In genomic region chr2:40436093-40436475, GRCh38 we compare ENCODE assay signal across 27 cellular contexts. TPM values are rescaled to one million over a fixed set of nuclear protein-coding genes. Genes with fewer than 3 reads are reported as not detected.
DNase-seq lines count a peak whose midpoint lies in the region; ATAC-seq, FAIRE-seq and TF ChIP-seq lines count a peak whose summit lies in the region.
"Had no signal": no experiment of that assay in that cellular context is flagged by ENCODE, and none has a peak within 500 bp of the region (broad histone marks: within the 10 kb centered on the region; RNA-seq: fewer than 3 reads in every experiment).

No MANE protein-coding gene starts in this region.

- no peak overlapping the region for H2AFZ ChIP-seq in mammary epithelial cell (ENCODE audit: low read depth, low read length)
- H2AFZ ChIP-seq: parathyroid adenoma had no signal

- H3K4me3 ChIP-seq in mammary epithelial cell (replicated peaks in 1 of 3; ENCODE audit: insufficient read depth in 1 of 3, low read depth in 2 of 3, low read length in 3 of 3): no peak overlapping the region
- H3K4me3 ChIP-seq in breast epithelium: no peak overlapping the region
- H3K4me3 ChIP-seq in lower lobe of right lung: no peak overlapping the region
- no peak overlapping the region for H3K4me3 ChIP-seq in transverse colon
- H3K4me3 ChIP-seq: gastroesophageal sphincter, right atrium auricular region, SJCRH30, tibial nerve had no signal

- H3K4me1 ChIP-seq in mammary epithelial cell (ENCODE audit: insufficient read depth, low read length) (peaks cover 58% of the 10 kb centered on the region), breast epithelium (no peaks in the 10 kb centered on the region), lower lobe of right lung (peaks cover 25% of the 10 kb centered on the region), transverse colon (peaks cover 0 to 21% (median 0%) of the 10 kb centered on the region in 4 donors)
- H3K4me1 ChIP-seq: parathyroid adenoma had no signal

- TF ChIP-seq POLR2A in breast epithelium (IDR thresholded peaks at IDR 0.05): no peak
- no peak for TF ChIP-seq POLR2A in transverse colon (IDR thresholded peaks at IDR 0.05)

- H3K27ac ChIP-seq in mammary epithelial cell (ENCODE audit: insufficient read depth, low read depth, low read length) (peak overlapping the region; percentile 66), breast epithelium (no peak overlapping the region), lower lobe of right lung (peak overlapping the region; percentile 12), transverse colon (peak overlapping the region in 3 of 4 donors; percentile 45 to 68 (median 61))
- H3K27ac ChIP-seq: parathyroid adenoma, tibial nerve had no signal

- peaks cover 58% of the 10 kb centered on the region for H3K79me2 ChIP-seq in mammary epithelial cell (ENCODE audit: insufficient read depth, low read length)
- H3K79me2 ChIP-seq: parathyroid adenoma had no signal

- TF ChIP-seq EP300 in transverse colon (IDR thresholded peaks at IDR 0.05; ENCODE audit: low read depth): no peak

- in situ Hi-C loops in mammary epithelial cell (cut with MboI; ENCODE audit: low sequenced_read_pairs in 2 of 2): loop anchor here in 1 of 2 donors (25.0 kb wide), 1 partner anchor 149 kb away; no protein-coding TSS in a partner anchor
- in situ Hi-C loops in transverse colon (cut with MboI; ENCODE audit: low pct_ligation_motif_present in 1 of 4, low pct_unique_long_range_greater_than_20kb in 1 of 4, low sequenced_read_pairs in 3 of 4): no loop called here

- H4K20me1 ChIP-seq in mammary epithelial cell (ENCODE audit: insufficient read depth, low read length): no peaks in the 10 kb centered on the region

- 90% methylated on average over 1 of the region's 1 CpG for WGBS in mammary epithelial cell (ENCODE audit: low coverage, missing lambda C conversion rate)
- WGBS in transverse colon (ENCODE audit: low coverage in 1 of 2), 2 donors: 55% methylated on average over 1 of the region's 1 CpG; no CpG with 5 or more reads in 1 of the 2 donors

- intact Hi-C loops in mammary epithelial cell (cut with micrococcal nuclease): loop anchor here (10.0 kb wide), 1 partner anchor 331 kb away; no protein-coding TSS in a partner anchor
- intact Hi-C loops in breast epithelium (cut with DNase I; ENCODE audit: low total_unique reads): no loop called here
- intact Hi-C loops in lower lobe of right lung (cut with DNase I): no loop called here
- intact Hi-C loops in transverse colon (cut with DNase I; ENCODE audit: low total_unique reads): no loop called here

- ATAC-seq in lower lobe of right lung (no peak), HG02678 (IDR thresholded peaks at IDR 0.05; ENCODE audit: unreplicated experiment) (no peak)
- ATAC-seq: activated naive CD8-positive, alpha-beta T cell treated with anti-CD3 and anti-CD28 coated beads, Interleukin-2, amount 50 U/mL, for 24 hours; gastroesophageal sphincter; left lobe of liver had no signal

- no peak overlapping the region for H3K9ac ChIP-seq in mammary epithelial cell (ENCODE audit: insufficient read depth, low read length)
- H3K9ac ChIP-seq: parathyroid adenoma had no signal

- H3K36me3 ChIP-seq in mammary epithelial cell (ENCODE audit: insufficient read depth, low read length) (no peaks in the 10 kb centered on the region), breast epithelium (no peaks in the 10 kb centered on the region), lower lobe of right lung (no peaks in the 10 kb centered on the region), transverse colon (no peaks in the 10 kb centered on the region)
- H3K36me3 ChIP-seq: BE2C, gastroesophageal sphincter, SJCRH30, tibial nerve had no signal

- TF ChIP-seq CTCF in mammary epithelial cell (conservative IDR thresholded peaks at IDR 0.05 in 1 of 2, IDR thresholded peaks at IDR 0.05 in 1 of 2; ENCODE audit: extremely low read depth in 1 of 2, insufficient read depth in 1 of 2, low read depth in 1 of 2, low read length in 2 of 2): no peak
- TF ChIP-seq CTCF in breast epithelium (IDR thresholded peaks at IDR 0.05): no peak
- TF ChIP-seq CTCF in lower lobe of right lung (IDR thresholded peaks at IDR 0.05): no peak
- TF ChIP-seq CTCF in transverse colon (IDR thresholded peaks at IDR 0.05): no peak

- dilution Hi-C loops in mammary epithelial cell (cut with HindIII; ENCODE audit: low sequenced_read_pairs): no loop called here

- DNase-seq in mammary epithelial cell (no peak), breast epithelium (ENCODE audit: low spot score in 2 of 2) (no peak), RCC 7860 (ENCODE audit: low spot score) (peak; percentile 21), lower lobe of right lung (no peak), transverse colon (no peak), mesenteric fat pad (ENCODE audit: low spot score) (no peak), RKO (ENCODE audit: low spot score) (no peak)
- DNase-seq: 8988T; activated gamma-delta T cell treated with Interleukin-2 at 50 U/mL for 16 hours; activated naive CD8-positive, alpha-beta T cell treated with anti-CD3 and anti-CD28 coated beads, Interleukin-2, amount 50 U/mL, for 24 hours; BE2C; DMS79; effector memory CD4-positive, alpha-beta T cell; H7; hippocampal formation; immature natural killer cell; NCI-H2107; stimulated activated CD4-positive, alpha-beta T cell treated with anti-CD3 and anti-CD28 coated beads, Interleukin-4, amount 100 ng/mL, for 4 hours; stimulated activated naive CD4-positive, alpha-beta T cell had no signal

- BruUV-seq in mammary epithelial cell (replicated peaks; lab: Mats Ljungman, UMichigan): no TSS peak

- no peak for FAIRE-seq in RCC 7860 (lab: Jason Lieb, UNC)
- FAIRE-seq: colon had no signal

- CTCF ChIA-PET in mammary epithelial cell (lab: Charles Lee; ENCODE audit: low non-redundant PET): interaction anchor here (0.7 kb wide), 1 partner anchor 14 kb away, joined by 3 read pairs; no protein-coding TSS in a partner anchor

- H3K9me3 ChIP-seq in mammary epithelial cell (replicated peaks; ENCODE audit: insufficient read depth, low read length) (no peaks in the 10 kb centered on the region), breast epithelium (no peaks in the 10 kb centered on the region), lower lobe of right lung (no peaks in the 10 kb centered on the region), transverse colon (no peaks in the 10 kb centered on the region)
- H3K9me3 ChIP-seq: BE2C, gastroesophageal sphincter, right atrium auricular region, tibial nerve had no signal

- H3K27me3 ChIP-seq in mammary epithelial cell (ENCODE audit: insufficient read depth, low read length) (no peaks in the 10 kb centered on the region), breast epithelium (no peaks in the 10 kb centered on the region), lower lobe of right lung (ENCODE audit: low read depth) (no peaks in the 10 kb centered on the region), transverse colon (no peaks in the 10 kb centered on the region)
- H3K27me3 ChIP-seq: BE2C, gastroesophageal sphincter, right atrium auricular region, SJCRH30, tibial nerve had no signal

- H3K4me2 ChIP-seq in mammary epithelial cell (ENCODE audit: insufficient read depth, low read depth, low read length): no peak overlapping the region

RNA-seq across cellular contexts. Expression of gene SLC8A1, which starts 15.8 kb away (rescaled TPM):
- total RNA-seq in mammary epithelial cell (10 to 100 TPM; 20.9 to 27.5 TPM), breast epithelium (10 to 100 TPM in 2 of 3 donors, 1 to 10 TPM in 1; 8.2 to 14.2 (median 12.2) TPM), lower lobe of right lung (58.5 TPM), transverse colon (10 to 100 TPM; 22.8 to 65.5 (median 42.0) TPM), mesenteric fat pad (18.5 TPM)
- polyA plus RNA-seq in mammary epithelial cell: 6.4 TPM
- 38.8 TPM for polyA minus RNA-seq in mammary epithelial cell

Comparison
In these comparisons a context has a peak if more than half of its experiments do, and no peak if none do; other contexts are left out.
1. H3K27ac ChIP-seq: peak in mammary epithelial cell (single experiment), lower lobe of right lung (single experiment) and transverse colon (3 of 4); none in breast epithelium (0 of 2).